6 cellular contexts compared by ENCODE assay signal in genomic region chr1:151147132-151147503, GRCh38. TPM values are rescaled to one million over a fixed set of nuclear protein-coding genes. Genes with fewer than 3 reads are reported as not detected.
A peak's percentile ranks its signal among the peaks of the same experiment; 100 is the strongest.
DNase-seq lines count a peak whose midpoint lies in the region; ATAC-seq, FAIRE-seq and TF ChIP-seq lines count a peak whose summit lies in the region.

No MANE protein-coding gene starts in this region.

- peak overlapping the region; percentile 60 for H3K4me3 ChIP-seq in GM12875 (ENCODE audit: low read depth, low read length)
- H3K4me3 ChIP-seq in ascending aorta = peak overlapping the region; percentile 81 to 93
- peak overlapping the region; percentile 74 to 92 for H3K4me3 ChIP-seq in muscle layer of duodenum (ENCODE audit: low read depth in 1 of 2, low read length in 2 of 2)

- H3K36me3 ChIP-seq in ascending aorta = no peaks in the 10 kb centered on the region
- H3K36me3 ChIP-seq in muscle layer of duodenum (ENCODE audit: control insufficient read depth in 1 of 2, insufficient read depth in 2 of 2, low read length in 2 of 2) = no peaks in the 10 kb centered on the region

- intact Hi-C loops in ascending aorta (cut with DNase I) = loop anchor here (2.0 kb wide), 1 partner anchor 18 kb away; the partner anchor contains the start of gene LYSMD1

- ATAC-seq in GM21381 (IDR thresholded peaks at IDR 0.05; ENCODE audit: unreplicated experiment) = no peak

- FAIRE-seq in GM19239 (lab: Jason Lieb, UNC) = no peak

- DNase-seq in ascending aorta (ENCODE audit: low spot score in 2 of 2) (peak in 1 of 2 donors; percentile 58), GM19239 (ENCODE audit: insufficient read length, low spot score) (no peak), pons (ENCODE audit: low spot score) (no peak)

- TF ChIP-seq CTCF in GM12875 (IDR thresholded peaks at IDR 0.05; ENCODE audit: borderline replicate concordance, insufficient read depth, low read depth, low read length) (no peak), ascending aorta (IDR thresholded peaks at IDR 0.05) (no peak)

- H3K27me3 ChIP-seq in ascending aorta (no peaks in the 10 kb centered on the region), muscle layer of duodenum (ENCODE audit: low read depth, low read length) (no peaks in the 10 kb centered on the region)

- H3K27ac ChIP-seq in ascending aorta (peak overlapping the region; percentile 71 to 82), muscle layer of duodenum (ENCODE audit: low read length) (peak overlapping the region; percentile 82)

- peaks cover 0 to 16% of the 10 kb centered on the region in 2 donors for H3K4me1 ChIP-seq in ascending aorta
- peaks cover 0 to 40% of the 10 kb centered on the region in 2 donors for H3K4me1 ChIP-seq in muscle layer of duodenum (ENCODE audit: control insufficient read depth in 1 of 2, insufficient read depth in 2 of 2, low read length in 2 of 2)

- H3K9me3 ChIP-seq in ascending aorta (no peaks in the 10 kb centered on the region), muscle layer of duodenum (ENCODE audit: control insufficient read depth in 1 of 2, low read length in 2 of 2) (no peaks in the 10 kb centered on the region)

RNA-seq across cellular contexts. Expression of gene SEMA6C, which starts 0.7 kb away (rescaled TPM):
- total RNA-seq in ascending aorta = 31.8 TPM

RNA-seq across cellular contexts. Expression of gene TNFAIP8L2, which starts 9.3 kb away (rescaled TPM):
- not detected for total RNA-seq in ascending aorta

RNA-seq across cellular contexts. Expression of gene LYSMD1, which starts 18.6 kb away (rescaled TPM):
- total RNA-seq in ascending aorta = 0.85 TPM

RNA-seq across cellular contexts. Expression of gene SCNM1, which starts 18.8 kb away (rescaled TPM):
- total RNA-seq in ascending aorta = 27.4 TPM

RNA-seq across cellular contexts. Expression of gene TMOD4, which starts 28.7 kb away (rescaled TPM):
- not detected for total RNA-seq in ascending aorta
